8 cellular contexts compared by ENCODE assay signal in the genomic region with DNA sequence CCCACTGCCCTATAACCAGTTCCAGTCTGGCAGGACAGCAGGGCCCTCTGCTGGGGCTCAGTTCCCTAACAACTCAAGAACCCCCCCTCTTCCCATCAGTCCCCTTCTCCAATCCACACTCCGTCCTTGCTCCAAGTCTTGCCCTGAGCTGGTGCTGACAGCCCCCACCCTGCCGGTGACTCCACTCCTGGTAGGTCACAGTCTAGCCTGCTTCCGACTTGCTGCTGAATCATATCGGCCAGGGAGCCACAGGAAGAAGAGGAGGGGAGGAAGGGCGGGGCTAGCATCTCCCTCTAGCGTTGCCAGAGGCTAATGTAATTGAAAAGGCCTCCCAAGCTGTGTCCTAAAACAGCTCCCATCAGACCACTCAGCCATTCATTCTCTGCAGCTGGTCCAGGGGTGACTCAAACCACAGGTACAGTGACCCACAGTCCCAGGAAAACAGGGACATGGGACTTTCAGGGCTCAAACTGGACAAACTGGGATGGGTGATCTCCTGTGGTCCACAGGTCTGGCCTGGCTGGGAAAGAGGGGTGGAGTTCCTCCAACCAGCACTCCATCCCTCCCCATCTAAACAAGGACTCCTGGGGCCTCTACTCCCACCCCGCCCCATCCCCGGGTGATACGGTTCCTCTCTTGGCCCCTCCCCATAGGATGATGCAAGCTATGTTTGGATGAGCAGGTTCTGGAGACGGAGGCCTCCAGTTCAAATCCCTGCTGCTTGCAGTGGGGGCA.
A peak's percentile ranks its signal among the peaks of the same experiment; 100 is the strongest.
DNase-seq lines count a peak whose midpoint lies in the region; ATAC-seq and TF ChIP-seq lines count a peak whose summit lies in the region.

No MANE protein-coding gene starts in this region.

- TF ChIP-seq CTCF in GM12875 (IDR thresholded peaks at IDR 0.05; ENCODE audit: borderline replicate concordance, insufficient read depth, low read depth, low read length), result peak; percentile 53
- TF ChIP-seq CTCF in psoas muscle (IDR thresholded peaks at IDR 0.05), result no peak

- intact Hi-C loops in psoas muscle (cut with DNase I), result no loop called here

- no peaks in the 10 kb centered on the region for H3K9me3 ChIP-seq in psoas muscle

- H3K4me3 ChIP-seq in GM12875 (ENCODE audit: low read depth, low read length), result no peak overlapping the region
- H3K4me3 ChIP-seq in psoas muscle, result no peak overlapping the region

- no peaks in the 10 kb centered on the region for H3K27me3 ChIP-seq in psoas muscle (ENCODE audit: insufficient read depth in 3 of 3, low read length in 2 of 3)

- peak overlapping the region; percentile 58 for H3K27ac ChIP-seq in psoas muscle

- no peaks in the 10 kb centered on the region for H3K36me3 ChIP-seq in psoas muscle (ENCODE audit: insufficient read depth in 1 of 2, low read depth in 1 of 2)

- DNase-seq in OCI-M1 (lab: John Stamatoyannopoulos, UW) (peak; percentile 83), activated T-cell treated with anti-CD3 and anti-CD28 coated beads for 48 hours (ENCODE audit: low read depth) (peak; percentile 74), fibroblast of peridontal ligament (ENCODE audit: extremely low read depth) (peak; percentile 78), psoas muscle (peak; percentile 78 to 85), DMS79 treated with DMSO at 0.1 percent for 48 hours (lab: John Stamatoyannopoulos, UW) (no peak)

- 48 to 58% (median 51%) methylated on average over 10 of the region's 10 CpGs for WGBS in psoas muscle, 3 donors

- H3K4me1 ChIP-seq in psoas muscle, result peaks cover 9% of the 10 kb centered on the region

- ATAC-seq in HG02678 (IDR thresholded peaks at IDR 0.05; ENCODE audit: unreplicated experiment) (peak; percentile 40), psoas muscle (peak; percentile 41 to 73 (median 68)), HG03196 (IDR thresholded peaks at IDR 0.05; ENCODE audit: unreplicated experiment) (no peak)
